Comparison of ENCODE assay signal across 8 cellular contexts in the genomic region with DNA sequence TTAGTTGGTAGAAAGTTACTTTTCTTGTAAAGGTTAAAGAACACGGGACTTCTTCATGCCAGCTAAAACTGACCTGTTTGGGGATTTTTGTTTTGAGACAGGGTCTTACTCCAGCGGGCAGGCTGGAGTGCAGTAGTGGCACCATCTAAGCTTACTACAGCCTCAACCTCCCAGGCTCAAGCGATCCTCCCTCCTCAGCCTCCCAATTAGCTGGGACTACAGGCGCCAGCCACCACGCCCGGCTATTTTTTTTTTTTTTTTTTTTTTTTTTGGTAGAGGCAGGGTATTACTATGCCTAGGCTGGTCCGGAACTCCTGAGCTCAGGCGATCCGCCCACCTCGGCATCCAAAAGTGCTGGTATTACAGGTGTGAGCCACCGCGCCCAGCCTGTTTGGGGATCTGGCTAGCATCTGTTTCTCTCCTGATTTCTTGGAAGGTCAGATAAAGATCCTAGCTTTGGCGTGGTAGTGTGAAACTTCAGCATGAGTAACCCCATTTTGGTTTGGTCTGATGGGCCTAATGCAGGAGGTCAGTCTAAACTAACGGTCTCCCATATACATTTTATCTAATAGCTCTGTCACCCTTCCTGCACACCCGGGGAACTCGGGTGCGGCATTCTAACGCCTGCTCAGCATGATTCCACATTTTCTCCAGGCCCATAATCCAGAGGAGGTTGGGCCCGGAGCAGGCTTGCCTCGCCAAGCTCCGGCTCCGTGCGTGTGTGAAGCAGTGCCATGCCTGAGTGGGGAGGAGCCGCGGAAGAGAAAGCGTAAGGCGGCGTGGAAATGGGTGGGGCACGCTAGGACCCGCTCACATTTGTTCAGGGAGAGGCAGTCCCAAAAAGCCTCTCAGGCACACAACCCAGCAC. TPM values are rescaled to one million over a fixed set of nuclear protein-coding genes. Genes with fewer than 3 reads are reported as not detected.
DNase-seq lines count a peak whose midpoint lies in the region; ATAC-seq, FAIRE-seq and TF ChIP-seq lines count a peak whose summit lies in the region.

No MANE protein-coding gene starts in this region.

- peak overlapping the region; percentile 81 for H3K4me2 ChIP-seq in endothelial cell of umbilical vein (ENCODE audit: insufficient read depth, low read length)

- H3K27me3 ChIP-seq in ACC112 (ENCODE audit: insufficient read depth, low read length) (no peaks in the 10 kb centered on the region), endothelial cell of umbilical vein (ENCODE audit: control insufficient read depth in 2 of 2, insufficient read depth in 2 of 2, low read length in 2 of 2) (no peaks in the 10 kb centered on the region)

- DNase-seq in NCI-H510A (lab: John Stamatoyannopoulos, UW) (peak; percentile 47), endothelial cell of umbilical vein (ENCODE audit: low read depth, low spot score) (peak; percentile 73), mucosa of descending colon (peak; percentile 77 to 89 (median 83))
- peak; percentile 37 to 48 (median 39) for DNase-seq in activated CD8-positive, alpha-beta memory T cell treated with anti-CD3 and anti-CD28 coated beads for 48 hours (ENCODE audit: low read depth in 2 of 3, low spot score in 2 of 3)
- DNase-seq in stimulated activated CD8-positive, alpha-beta memory T cell treated with anti-CD3 and anti-CD28 coated beads, Interleukin-4, amount 100 ng/mL, for 48 hours = peak; percentile 78

- intact Hi-C loops in endothelial cell of umbilical vein (cut with micrococcal nuclease) = loop anchor here (1.0 to 2.0 kb wide), 4 partner anchors 16 to 98 kb away; partner anchors contain the start of gene SAMD8
- intact Hi-C loops in mucosa of descending colon (cut with DNase I, micrococcal nuclease) = no loop called here

- TF ChIP-seq CTCF in endothelial cell of umbilical vein (IDR thresholded peaks at IDR 0.05; ENCODE audit: extremely low read depth in 1 of 2, insufficient read depth in 1 of 2, low read depth in 1 of 2, low read length in 2 of 2) (no peak), mucosa of descending colon (IDR thresholded peaks at IDR 0.05) (no peak)

- H2AFZ ChIP-seq in ACC112 (ENCODE audit: low read length, unreplicated experiment) (peak overlapping the region; percentile 98), endothelial cell of umbilical vein (ENCODE audit: low read depth, low read length) (peak overlapping the region; percentile 62)

- H3K79me2 ChIP-seq in ACC112 (ENCODE audit: control insufficient read depth, insufficient read depth, low read length, unreplicated experiment) (peaks cover 36% of the 10 kb centered on the region), endothelial cell of umbilical vein (ENCODE audit: control insufficient read depth, insufficient read depth, low read length) (peaks cover 37% of the 10 kb centered on the region)

- CTCF ChIA-PET in endothelial cell of umbilical vein (lab: Charles Lee) = interaction anchor here (1.0 to 4.2 kb wide), 6 partner anchors 9 to 965 kb away, joined by 4 to 30 read pairs (median 11); partner anchors contain the start of gene COMTD1

- BruUV-seq in endothelial cell of umbilical vein (replicated peaks; lab: Mats Ljungman, UMichigan) = TSS peak; percentile 96

- no peak for FAIRE-seq in endothelial cell of umbilical vein (lab: Jason Lieb, UNC)

- peak overlapping the region; percentile 100 for H3K9ac ChIP-seq in endothelial cell of umbilical vein (replicated peaks; ENCODE audit: extremely low read depth, insufficient read depth, low read length)

- H3K9me3 ChIP-seq in endothelial cell of umbilical vein (replicated peaks; ENCODE audit: control insufficient read depth, insufficient read depth, low read length) (no peaks in the 10 kb centered on the region), mucosa of descending colon (no peaks in the 10 kb centered on the region)

- H3K4me3 ChIP-seq in ACC112 (ENCODE audit: low read depth, low read length) (peak overlapping the region; percentile 79), endothelial cell of umbilical vein (replicated peaks in 1 of 3; ENCODE audit: insufficient read depth in 1 of 3, low read depth in 1 of 3, low read length in 3 of 3) (peak overlapping the region; percentile 42 to 73 (median 63)), mucosa of descending colon (peak overlapping the region; percentile 99)

- H3K36me3 ChIP-seq in ACC112 (ENCODE audit: insufficient read depth, low read length) (peaks cover 16% of the 10 kb centered on the region), endothelial cell of umbilical vein (ENCODE audit: control insufficient read depth in 2 of 2, extremely low read depth in 1 of 2, insufficient read depth in 2 of 2, low read length in 2 of 2) (peaks cover 4 to 16% of the 10 kb centered on the region in 2 experiments), mucosa of descending colon (ENCODE audit: low read depth) (no peaks in the 10 kb centered on the region)

- H4K20me1 ChIP-seq in endothelial cell of umbilical vein (replicated peaks; ENCODE audit: control insufficient read depth, extremely low read depth, insufficient read depth, low read length) = peaks cover 3% of the 10 kb centered on the region

- dilution Hi-C loops in endothelial cell of umbilical vein (cut with MboI; ENCODE audit: extremely low pct_ligation_motif_present, low sequenced_read_pairs) = no loop called here

- ATAC-seq in GM18508 (IDR thresholded peaks at IDR 0.05; ENCODE audit: insufficient read depth, unreplicated experiment) = peak; percentile 31
- ATAC-seq in HG02981 (IDR thresholded peaks at IDR 0.05; ENCODE audit: unreplicated experiment) = peak; percentile 39
- ATAC-seq in mucosa of descending colon = peak; percentile 76

- H3K4me1 ChIP-seq in ACC112 (ENCODE audit: control insufficient read depth, insufficient read depth, low read length, unreplicated experiment) (peaks cover 25% of the 10 kb centered on the region), endothelial cell of umbilical vein (ENCODE audit: control insufficient read depth, extremely low read depth, insufficient read depth, low read length) (peaks cover 21% of the 10 kb centered on the region), mucosa of descending colon (ENCODE audit: low read depth) (peaks cover 17% of the 10 kb centered on the region)

- no peak for TF ChIP-seq POLR2A in endothelial cell of umbilical vein (IDR thresholded peaks at IDR 0.05; ENCODE audit: low read depth, low read length)

- peak overlapping the region; percentile 88 for H3K27ac ChIP-seq in ACC112 (ENCODE audit: low read depth, low read length)
- H3K27ac ChIP-seq in endothelial cell of umbilical vein (ENCODE audit: insufficient read depth, low read depth, low read length) = peak overlapping the region; percentile 94

- POLR2A ChIA-PET in endothelial cell of umbilical vein (lab: Charles Lee) = interaction anchor here (1.5 to 2.6 kb wide), 2 partner anchors 15 to 23 kb away, joined by 14 to 23 read pairs; no protein-coding TSS in a partner anchor

- H3K9me1 ChIP-seq in endothelial cell of umbilical vein (replicated peaks; ENCODE audit: control insufficient read depth, extremely low read depth, insufficient read depth, low read length) = no peaks in the 10 kb centered on the region

TF ChIP-seq in endothelial cell of umbilical vein, 7 proteins besides CTCF, POLR2A, EP300 and RAD21:
- TF ChIP-seq FOS (IDR thresholded peaks at IDR 0.05; ENCODE audit: borderline replicate concordance, insufficient read depth, low read length) (no peak), MYC (IDR thresholded peaks at IDR 0.05; ENCODE audit: low read depth, low read length) (no peak), POLR2AphosphoS5 (IDR thresholded peaks at IDR 0.05; ENCODE audit: insufficient read depth, low read depth, low read length) (no peak)
- TF ChIP-seq, protein P1, sequence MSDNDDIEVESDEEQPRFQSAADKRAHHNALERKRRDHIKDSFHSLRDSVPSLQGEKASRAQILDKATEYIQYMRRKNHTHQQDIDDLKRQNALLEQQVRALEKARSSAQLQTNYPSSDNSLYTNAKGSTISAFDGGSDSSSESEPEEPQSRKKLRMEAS (IDR thresholded peaks at IDR 0.05; ENCODE audit: insufficient read depth, insufficient read length) = no peak

RNA-seq across cellular contexts. Expression of gene VDAC2, which starts 1.0 kb away (rescaled TPM):
- total RNA-seq in endothelial cell of umbilical vein = 220 and 222 TPM in 2 replicates
- polyA plus RNA-seq in endothelial cell of umbilical vein = 65.5 and 89.3 TPM in 2 replicates
- 131 and 135 TPM in 2 replicates for polyA plus RNA-seq in endothelial cell of umbilical vein (2011; cell fraction: cytosol; rRNA removed)
- 94.4 and 118 TPM in 2 replicates for polyA plus RNA-seq in endothelial cell of umbilical vein (2011; cell fraction: nucleus; rRNA removed)
- 297 and 299 TPM in 2 replicates for polyA plus RNA-seq in endothelial cell of umbilical vein (2012)
- 55.0 and 58.7 TPM in 2 replicates for polyA minus RNA-seq in endothelial cell of umbilical vein
- 132 TPM for polyA minus RNA-seq in endothelial cell of umbilical vein (2011; cell fraction: cytosol; rRNA and poly(A)+ RNA removed)
- 31.6 and 39.6 TPM in 2 replicates for polyA minus RNA-seq in endothelial cell of umbilical vein (2011; cell fraction: nucleus; rRNA and poly(A)+ RNA removed)
- 100 to 1,000 TPM; 265 to 296 (median 284) TPM for total RNA-seq in mucosa of descending colon

RNA-seq across cellular contexts. Expression of gene COMTD1, which starts 26.2 kb away (rescaled TPM):
- total RNA-seq in endothelial cell of umbilical vein (14.0 and 18.6 TPM in 2 replicates), mucosa of descending colon (10 to 100 TPM; 42.9 to 76.3 (median 72.3) TPM)
- polyA plus RNA-seq in endothelial cell of umbilical vein = 18.4 and 26.6 TPM in 2 replicates
- polyA plus RNA-seq in endothelial cell of umbilical vein (2011; cell fraction: cytosol; rRNA removed) = 5.8 and 10.4 TPM in 2 replicates
- polyA plus RNA-seq in endothelial cell of umbilical vein (2011; cell fraction: nucleus; rRNA removed) = 15.1 and 16.8 TPM in 2 replicates
- polyA plus RNA-seq in endothelial cell of umbilical vein (2012) = 10.8 and 17.0 TPM in 2 replicates
- 1.2 and 1.9 TPM in 2 replicates for polyA minus RNA-seq in endothelial cell of umbilical vein
- 24.6 TPM for polyA minus RNA-seq in endothelial cell of umbilical vein (2011; cell fraction: cytosol; rRNA and poly(A)+ RNA removed)
- polyA minus RNA-seq in endothelial cell of umbilical vein (2011; cell fraction: nucleus; rRNA and poly(A)+ RNA removed) = 2.5 and 3.8 TPM in 2 replicates

Comparison
In these comparisons a context has a peak if more than half of its experiments do, and no peak if none do; other contexts are left out.
1. Peak in every context shown above with its lines: DNase-seq, ATAC-seq, H3K4me3 ChIP-seq and H3K27ac ChIP-seq.